In the genomic region with DNA sequence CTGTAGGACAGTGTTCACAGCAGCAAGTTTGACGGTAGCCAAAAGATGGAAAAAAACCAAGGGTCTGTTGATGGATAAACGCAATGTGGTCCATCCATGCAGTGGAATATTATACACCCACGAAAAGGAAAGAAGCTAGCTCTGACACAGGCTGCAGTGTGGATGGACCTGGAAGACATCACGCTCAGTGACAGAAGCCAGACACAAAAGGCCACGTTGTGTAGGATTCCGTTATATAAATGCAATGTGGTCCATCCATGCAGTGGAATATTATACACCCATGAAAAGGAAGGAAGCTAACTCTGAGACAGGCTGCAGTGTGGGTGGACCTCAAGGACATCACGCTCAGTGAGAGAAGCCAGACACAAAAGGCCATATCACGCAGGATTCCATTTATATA, we compare ENCODE assay signal across 8 cellular contexts.
"Had no signal": no experiment of that assay in that cellular context is flagged by ENCODE, and none has a peak within 500 bp of the region (broad histone marks: within the 10 kb centered on the region; RNA-seq: fewer than 3 reads in every experiment).

No MANE protein-coding gene starts in this region.

- H3K27ac Mint-ChIP-seq: IgD-negative memory B cell had no signal

- H3K4me2 ChIP-seq: KMS-11 had no signal

- H3K27ac ChIP-seq: HL-60, KMS-11 had no signal

- H3K36me3 Mint-ChIP-seq: IgD-negative memory B cell had no signal

- DNase-seq: IMR-90, KBM-7, KG1 had no signal

- H3K4me3 Mint-ChIP-seq: IgD-negative memory B cell had no signal

- H3K9ac ChIP-seq: KMS-11 had no signal

- ATAC-seq: HepG2 had no signal

- FAIRE-seq: HepG2, HTR-8/SVneo had no signal

- H3K4me1 Mint-ChIP-seq: IgD-negative memory B cell had no signal
